8 cellular contexts compared by ENCODE assay signal in genomic region chr17:62965149-62965648, GRCh38. TPM values are rescaled to one million over a fixed set of nuclear protein-coding genes. Genes with fewer than 3 reads are reported as not detected.
DNase-seq lines count a peak whose midpoint lies in the region; ATAC-seq and TF ChIP-seq lines count a peak whose summit lies in the region.

No MANE protein-coding gene starts in this region.

- H3K36me3 ChIP-seq in Caco-2 (ENCODE audit: control insufficient read depth, insufficient read depth, low read length) (no peaks in the 10 kb centered on the region), PC-9 (ENCODE audit: low read depth) (peaks cover 10% of the 10 kb centered on the region; the same call in 1 of the 2 replicates), upper lobe of right lung (no peaks in the 10 kb centered on the region)

- H3K79me2 ChIP-seq in PC-9 (ENCODE audit: low read depth) = peaks cover 37% of the 10 kb centered on the region

- H3K36me3 Mint-ChIP-seq in Caco-2 (ENCODE audit: insufficient read depth, unreplicated experiment) = no peaks in the 10 kb centered on the region
- H3K36me3 Mint-ChIP-seq in neural crest cell (ENCODE audit: low read depth) = no peaks in the 10 kb centered on the region

- H3K4me1 ChIP-seq in Caco-2 (no peaks in the 10 kb centered on the region), PC-9 (replicated peaks; ENCODE audit: insufficient read depth) (peaks cover 36% of the 10 kb centered on the region), upper lobe of right lung (peaks cover 23% of the 10 kb centered on the region)

- H3K4me3 Mint-ChIP-seq in Caco-2 (ENCODE audit: unreplicated experiment) = peak overlapping the region; percentile 81
- H3K4me3 Mint-ChIP-seq in neural crest cell = peak overlapping the region; percentile 96

- H3K27ac ChIP-seq in PC-9 = peak overlapping the region; percentile 26
- peak overlapping the region; percentile 86 for H3K27ac ChIP-seq in upper lobe of right lung

- peak overlapping the region; percentile 71 for H3K4me2 ChIP-seq in PC-9

- CTCF ChIA-PET in Caco-2 (lab: Charles Lee) (no interaction called here), PC-9 (lab: Charles Lee) (no interaction called here)

- peaks cover 35% of the 10 kb centered on the region for H3K27me3 Mint-ChIP-seq in Caco-2 (ENCODE audit: insufficient read depth, unreplicated experiment)
- peaks cover 15% of the 10 kb centered on the region for H3K27me3 Mint-ChIP-seq in neural crest cell (ENCODE audit: low read depth)

- no peak for ATAC-seq in upper lobe of right lung

- H3K4me1 Mint-ChIP-seq in Caco-2 (ENCODE audit: low read depth, unreplicated experiment) = peaks cover 7% of the 10 kb centered on the region
- peaks cover 28% of the 10 kb centered on the region for H3K4me1 Mint-ChIP-seq in neural crest cell

- H3F3A ChIP-seq in PC-9 (ENCODE audit: insufficient read depth, low read depth) = peaks cover 29% of the 10 kb centered on the region; the same call in 1 of the 2 replicates

- intact Hi-C loops in Caco-2 (cut with micrococcal nuclease; ENCODE audit: unreplicated experiment) = no loop called here
- intact Hi-C loops in PC-9 (cut with micrococcal nuclease; ENCODE audit: unreplicated experiment) = loop anchor here (5.0 kb wide), 1 partner anchor 188 kb away; no protein-coding TSS in a partner anchor
- intact Hi-C loops in upper lobe of right lung (cut with DNase I) = no loop called here
- intact Hi-C loops in posterior vena cava (cut with DNase I) = loop anchor here (5.0 kb wide), 2 partner anchors 258 to 263 kb away; no protein-coding TSS in a partner anchor

- TF ChIP-seq CTCF in Caco-2 (IDR thresholded peaks at IDR 0.05; ENCODE audit: insufficient read depth in 1 of 2, low read depth in 1 of 2, low read length in 1 of 2, severe bottlenecking in 1 of 2, unreplicated experiment in 1 of 2) (no peak), PC-9 (conservative IDR thresholded peaks at IDR 0.05) (no peak), neural crest cell (conservative IDR thresholded peaks at IDR 0.05) (no peak), upper lobe of right lung (IDR thresholded peaks at IDR 0.05) (no peak)

- no peak for DNase-seq in Caco-2
- DNase-seq in PC-9 = no peak
- DNase-seq in cerebellar cortex (ENCODE audit: low spot score) = peak; percentile 8
- DNase-seq in neural crest cell (ENCODE audit: low read depth, low spot score) = no peak
- no peak for DNase-seq in upper lobe of right lung
- no peak for DNase-seq in amygdala (lab: John Stamatoyannopoulos, UW)
- DNase-seq in posterior vena cava (ENCODE audit: low spot score) = no peak
- DNase-seq in NCI-H1930 (lab: John Stamatoyannopoulos, UW) = no peak

- no peak overlapping the region; the same call in 1 of the 2 replicates for H3K4me3 ChIP-seq in Caco-2 (ENCODE audit: low read depth, low read length)
- H3K4me3 ChIP-seq in PC-9 = peak overlapping the region; percentile 55; the same call in 1 of the 2 replicates
- H3K4me3 ChIP-seq in upper lobe of right lung = peak overlapping the region; percentile 60

- no peaks in the 10 kb centered on the region for H3K9me2 ChIP-seq in PC-9 (ENCODE audit: insufficient read depth)

- POLR2A ChIA-PET in Caco-2 (lab: Charles Lee) (no interaction called here), PC-9 (lab: Charles Lee; ENCODE audit: unreplicated experiment) (no interaction called here)

- H2AFZ ChIP-seq in PC-9 = peak overlapping the region; percentile 77

- H3K9me3 ChIP-seq in Caco-2 (no peaks in the 10 kb centered on the region), PC-9 (ENCODE audit: insufficient read depth, low read depth) (no peaks in the 10 kb centered on the region), upper lobe of right lung (no peaks in the 10 kb centered on the region)

- H3K27me3 ChIP-seq in Caco-2 (replicated peaks; ENCODE audit: control insufficient read depth, insufficient read depth, low read length) (no peaks in the 10 kb centered on the region), PC-9 (ENCODE audit: insufficient read depth, low read depth) (no peaks in the 10 kb centered on the region), upper lobe of right lung (no peaks in the 10 kb centered on the region)

- H3K9me3 Mint-ChIP-seq in Caco-2 (ENCODE audit: unreplicated experiment) = no peaks in the 10 kb centered on the region
- no peaks in the 10 kb centered on the region for H3K9me3 Mint-ChIP-seq in neural crest cell

- peak overlapping the region; percentile 59 for H3K27ac Mint-ChIP-seq in Caco-2 (ENCODE audit: unreplicated experiment)
- peak overlapping the region; percentile 93 for H3K27ac Mint-ChIP-seq in neural crest cell (ENCODE audit: unreplicated experiment)

- BruUV-seq in Caco-2 (replicated peaks; lab: Mats Ljungman, UMichigan) (no TSS peak), PC-9 (replicated peaks; lab: Mats Ljungman, UMichigan) (TSS peak; percentile 75)

- peaks cover 16% of the 10 kb centered on the region; the same call in 1 of the 2 replicates for H4K20me1 ChIP-seq in PC-9 (ENCODE audit: insufficient read depth)

RNA-seq across cellular contexts. Expression of gene TANC2, which starts 0.8 kb away (rescaled TPM):
- 1.9 and 4.1 TPM in 2 replicates for total RNA-seq in Caco-2 (2022)
- total RNA-seq in PC-9 (2021) = 95.8 and 122 TPM in 2 replicates
- total RNA-seq in neural crest cell = 37.8 and 39.3 TPM in 2 replicates
- total RNA-seq in upper lobe of right lung = 114 TPM
- total RNA-seq in posterior vena cava = 10 to 100 TPM; 24.9 to 36.1 TPM

Comparison
In these comparisons a context has a peak if more than half of its experiments do, and no peak if none do; other contexts are left out.
1. intact Hi-C loops: an anchor here in PC-9 (5.0 kb wide) and posterior vena cava (5.0 kb wide); none called in Caco-2 and upper lobe of right lung.